ENCODE assay signal across 21 cellular contexts in genomic region chr15:65339926-65340325, GRCh38. TPM values are rescaled to one million over a fixed set of nuclear protein-coding genes. Genes with fewer than 3 reads are reported as not detected.
A peak's percentile ranks its signal among the peaks of the same experiment; 100 is the strongest.
DNase-seq lines count a peak whose midpoint lies in the region; ATAC-seq and TF ChIP-seq lines count a peak whose summit lies in the region.
"Had no signal": no experiment of that assay in that cellular context is flagged by ENCODE, and none has a peak within 500 bp of the region (broad histone marks: within the 10 kb centered on the region; RNA-seq: fewer than 3 reads in every experiment).

No MANE protein-coding gene starts in this region.

- no peak for TF ChIP-seq CTCF in type B pancreatic cell (conservative IDR thresholded peaks at IDR 0.05)

- peaks cover 57% of the 10 kb centered on the region for H3K4me1 Mint-ChIP-seq in type B pancreatic cell (ENCODE audit: unreplicated experiment)

- intact Hi-C loops in Right ventricle myocardium inferior (cut with DNase I): no loop called here
- intact Hi-C loops in left cardiac atrium (cut with DNase I): no loop called here
- intact Hi-C loops in left colon (cut with DNase I, micrococcal nuclease): no loop called here

- peak overlapping the region; percentile 59 for H3K27ac Mint-ChIP-seq in type B pancreatic cell

- H3K36me3 Mint-ChIP-seq in type B pancreatic cell: peaks cover 3% of the 10 kb centered on the region

- DNase-seq in Right ventricle myocardium inferior (ENCODE audit: missing footprints): peak; percentile 18
- no peak for DNase-seq in left cardiac atrium
- peak; percentile 32 for DNase-seq in UCSD-AML1 (lab: John Stamatoyannopoulos, UW; ENCODE audit: unreplicated experiment)
- DNase-seq in left colon: peak; percentile 64 to 72
- no peak for DNase-seq in type B pancreatic cell (ENCODE audit: extremely low spot score, unreplicated experiment)
- DNase-seq in GF-D8 (lab: John Stamatoyannopoulos, UW): no peak
- no peak for DNase-seq in NCI-H1930 (lab: John Stamatoyannopoulos, UW)
- DNase-seq: activated CD4-positive, CD25-positive, alpha-beta regulatory T cell; C1 segment of cervical spinal cord; esophagus squamous epithelium; HCEC 1CT; NCI-H187; NCI-H526; nucleus accumbens; Peyer's patch; right cardiac atrium; uterus had no signal

- no peaks in the 10 kb centered on the region for H3K27me3 Mint-ChIP-seq in type B pancreatic cell

- no peak for ATAC-seq in Right ventricle myocardium inferior
- ATAC-seq in left cardiac atrium: no peak
- ATAC-seq in left colon: peak; percentile 77
- ATAC-seq in HG03378 (IDR thresholded peaks at IDR 0.05; ENCODE audit: unreplicated experiment): no peak
- ATAC-seq: right cardiac atrium had no signal

- peak overlapping the region; percentile 71 for H3K4me3 Mint-ChIP-seq in type B pancreatic cell

- H3K9me3 Mint-ChIP-seq in type B pancreatic cell: no peaks in the 10 kb centered on the region

RNA-seq across cellular contexts. Expression of gene RNU5B-1, which starts 35.4 kb away (rescaled TPM):
- 25.8 TPM for total RNA-seq in Right ventricle myocardium inferior
- total RNA-seq in left cardiac atrium: 10 to 100 TPM; 39.9 to 44.0 TPM
- not detected for total RNA-seq in left colon
- total RNA-seq in type B pancreatic cell (ENCODE audit: low replicate concordance): 15.0 and 16.3 TPM in 2 replicates
- total RNA-seq: esophagus squamous epithelium, Peyer's patch had no signal

RNA-seq across cellular contexts. Expression of gene IGDCC3, which starts 37.9 kb away (rescaled TPM):
- 0.43 TPM for total RNA-seq in Right ventricle myocardium inferior
- total RNA-seq in left cardiac atrium: under 1 TPM in 1 of 2 donors, not detected in 1; 0.09 TPM
- total RNA-seq in left colon: under 1 TPM in 1 of 2 donors, not detected in 1; 0.25 TPM
- total RNA-seq in type B pancreatic cell (ENCODE audit: low replicate concordance): 18.8 and 169 TPM in 2 replicates
- total RNA-seq: cardiac septum, esophagus squamous epithelium, mesenteric fat pad, Peyer's patch had no signal

RNA-seq across cellular contexts. Expression of gene RNU5A-1, which starts 44.1 kb away (rescaled TPM):
- not detected for total RNA-seq in Right ventricle myocardium inferior
- not detected for total RNA-seq in left cardiac atrium
- total RNA-seq in left colon: not detected
- total RNA-seq in type B pancreatic cell (ENCODE audit: low replicate concordance): not detected in 2 replicates
- total RNA-seq: adrenal gland, cardiac septum, esophagus squamous epithelium, mesenteric fat pad, Peyer's patch, uterus had no signal

RNA-seq across cellular contexts. Expression of gene PARP16, which starts 53.2 kb away (rescaled TPM):
- 4.9 TPM for total RNA-seq in Right ventricle myocardium inferior
- 1 to 10 TPM; 3.5 to 4.6 TPM for total RNA-seq in left cardiac atrium
- total RNA-seq in left colon: 1 to 10 TPM; 7.6 to 9.0 TPM
- total RNA-seq in type B pancreatic cell (ENCODE audit: low replicate concordance): 8.0 and 12.7 TPM in 2 replicates

Comparison
In these comparisons a context has a peak if more than half of its experiments do, and no peak if none do; other contexts are left out.
1. DNase-seq: peak in Right ventricle myocardium inferior (single experiment), UCSD-AML1 (single experiment) and left colon (2 of 2); none in left cardiac atrium (single experiment), type B pancreatic cell (single experiment), GF-D8 (single experiment) and NCI-H1930 (0 of 2).
2. RNA of gene IGDCC3, which starts 37.9 kb away (total RNA-seq): 18.8 to 169 TPM in type B pancreatic cell; 0.43 TPM in Right ventricle myocardium inferior (single experiment), 0.25 TPM in left colon and 0.09 TPM in left cardiac atrium; every median in the first group is over 10 times any median in the second.